In genomic region chr4:110533590-110533910, GRCh38 we compare ENCODE assay signal across 1 cellular context.
TF ChIP-seq lines count a peak whose summit lies in the region.

No MANE protein-coding gene starts in this region.

TF ChIP-seq in HCT116, 20 proteins besides CTCF, POLR2A, EP300 and RAD21 (continued from another document):
- TF ChIP-seq TCF7L2 (IDR thresholded peaks at IDR 0.05; ENCODE audit: borderline replicate concordance, extremely low read depth, insufficient read depth, insufficient read length) (no peak), SIN3A (IDR thresholded peaks at IDR 0.05; ENCODE audit: low read depth) (no peak), ZBTB33 (IDR thresholded peaks at IDR 0.05; ENCODE audit: extremely low read depth, insufficient replicate concordance, low read length) (no peak), FOSL1 (IDR thresholded peaks at IDR 0.05; ENCODE audit: low read depth) (no peak), EGR1 (IDR thresholded peaks at IDR 0.05; ENCODE audit: low read depth) (no peak)
